Comparison of ENCODE assay signal across 8 cellular contexts in genomic region chr1:198788561-198789064, GRCh38.
DNase-seq lines count a peak whose midpoint lies in the region; ATAC-seq and TF ChIP-seq lines count a peak whose summit lies in the region.

No MANE protein-coding gene starts in this region.

- TF ChIP-seq POLR2A in Peyer's patch (IDR thresholded peaks at IDR 0.05): no peak

- H3K9me3 ChIP-seq in NT2/D1 (ENCODE audit: insufficient read depth, low read length) (no peaks in the 10 kb centered on the region), Peyer's patch (no peaks in the 10 kb centered on the region)

- no peak overlapping the region for H3K27ac Mint-ChIP-seq in activated naive CD4-positive, alpha-beta T cell treated with anti-CD3 and anti-CD28 coated beads for 36 hours
- no peak overlapping the region for H3K27ac Mint-ChIP-seq in activated naive CD4-positive, alpha-beta T cell treated with anti-CD3 and anti-CD28 coated beads, Interleukin-2, amount 10 ng/mL, durations not matched to agents 7 days and 5 days

- peak; percentile 51 for DNase-seq in activated naive CD4-positive, alpha-beta T cell treated with anti-CD3 and anti-CD28 coated beads for 36 hours
- DNase-seq in activated naive CD4-positive, alpha-beta T cell treated with anti-CD3 and anti-CD28 coated beads, Interleukin-2, amount 10 ng/mL, durations not matched to agents 7 days and 5 days: no peak
- DNase-seq in NT2/D1 (ENCODE audit: low read depth, low spot score) (peak; percentile 33), glomerular endothelial cell (ENCODE audit: extremely low read depth, low read depth, low spot score) (peak; percentile 33), amniotic stem cell (lab: John Stamatoyannopoulos, UW) (no peak), Peyer's patch (no peak)
- DNase-seq in stimulated activated naive CD8-positive, alpha-beta T cell treated with anti-CD3 and anti-CD28 coated beads, Interleukin-15, Interleukin-2, amounts not matched to agents 100 U/mL and 50 U/mL, for 24 hours: peak; percentile 36

- H3K4me3 ChIP-seq in NT2/D1 (ENCODE audit: insufficient read length, low read depth): no peak overlapping the region
- H3K4me3 ChIP-seq in Peyer's patch: no peak overlapping the region

- H3K27me3 Mint-ChIP-seq in activated naive CD4-positive, alpha-beta T cell treated with anti-CD3 and anti-CD28 coated beads for 36 hours (ENCODE audit: low read depth): no peaks in the 10 kb centered on the region
- H3K27me3 Mint-ChIP-seq in activated naive CD4-positive, alpha-beta T cell treated with anti-CD3 and anti-CD28 coated beads, Interleukin-2, amount 10 ng/mL, durations not matched to agents 7 days and 5 days: no peaks in the 10 kb centered on the region

- no peak overlapping the region for H3K9ac ChIP-seq in NT2/D1 (ENCODE audit: insufficient read length, low read depth)

- no peak for TF ChIP-seq CTCF in Peyer's patch (IDR thresholded peaks at IDR 0.05)

- H3K9me3 Mint-ChIP-seq in activated naive CD4-positive, alpha-beta T cell treated with anti-CD3 and anti-CD28 coated beads for 36 hours: no peaks in the 10 kb centered on the region
- H3K9me3 Mint-ChIP-seq in activated naive CD4-positive, alpha-beta T cell treated with anti-CD3 and anti-CD28 coated beads, Interleukin-2, amount 10 ng/mL, durations not matched to agents 7 days and 5 days: no peaks in the 10 kb centered on the region

- H3K4me1 Mint-ChIP-seq in activated naive CD4-positive, alpha-beta T cell treated with anti-CD3 and anti-CD28 coated beads for 36 hours (ENCODE audit: low read depth): peaks cover 9% of the 10 kb centered on the region
- peaks cover 3% of the 10 kb centered on the region for H3K4me1 Mint-ChIP-seq in activated naive CD4-positive, alpha-beta T cell treated with anti-CD3 and anti-CD28 coated beads, Interleukin-2, amount 10 ng/mL, durations not matched to agents 7 days and 5 days

- peak; percentile 61 for ATAC-seq in HG02763 (IDR thresholded peaks at IDR 0.05; ENCODE audit: unreplicated experiment)
- peak; percentile 94 for ATAC-seq in stimulated activated naive CD8-positive, alpha-beta T cell treated with anti-CD3 and anti-CD28 coated beads, Interleukin-15, Interleukin-2, amounts not matched to agents 100 U/mL and 50 U/mL, for 24 hours

- CTCF ChIA-PET in activated naive CD4-positive, alpha-beta T cell treated with anti-CD3 and anti-CD28 coated beads for 36 hours (lab: Charles Lee): interaction anchor here (0.9 to 1.6 kb wide), 5 partner anchors 11 to 28 kb away, joined by 3 to 8 read pairs (median 4); no protein-coding TSS in a partner anchor
- CTCF ChIA-PET in activated naive CD4-positive, alpha-beta T cell treated with anti-CD3 and anti-CD28 coated beads, Interleukin-2, amount 10 ng/mL, durations not matched to agents 7 days and 5 days (lab: Charles Lee): interaction anchor here (0.7 to 1.3 kb wide), 5 partner anchors 21 to 444 kb away, joined by 3 read pairs; no protein-coding TSS in a partner anchor

- no peaks in the 10 kb centered on the region for H3K36me3 Mint-ChIP-seq in activated naive CD4-positive, alpha-beta T cell treated with anti-CD3 and anti-CD28 coated beads for 36 hours (ENCODE audit: low read depth)
- H3K36me3 Mint-ChIP-seq in activated naive CD4-positive, alpha-beta T cell treated with anti-CD3 and anti-CD28 coated beads, Interleukin-2, amount 10 ng/mL, durations not matched to agents 7 days and 5 days: no peaks in the 10 kb centered on the region

- H3K27ac ChIP-seq in Peyer's patch: no peak overlapping the region

- H3K4me3 Mint-ChIP-seq in activated naive CD4-positive, alpha-beta T cell treated with anti-CD3 and anti-CD28 coated beads for 36 hours: no peak overlapping the region
- H3K4me3 Mint-ChIP-seq in activated naive CD4-positive, alpha-beta T cell treated with anti-CD3 and anti-CD28 coated beads, Interleukin-2, amount 10 ng/mL, durations not matched to agents 7 days and 5 days: no peak overlapping the region

- H3K4me1 ChIP-seq in NT2/D1 (ENCODE audit: insufficient read depth, insufficient read length) (no peaks in the 10 kb centered on the region), Peyer's patch (no peaks in the 10 kb centered on the region)

- no peaks in the 10 kb centered on the region for H3K36me3 ChIP-seq in NT2/D1 (ENCODE audit: insufficient read depth, insufficient read length, low read length)
- H3K36me3 ChIP-seq in Peyer's patch: no peaks in the 10 kb centered on the region

- H3K27me3 ChIP-seq in NT2/D1 (ENCODE audit: insufficient read depth, insufficient read length): no peaks in the 10 kb centered on the region
- H3K27me3 ChIP-seq in Peyer's patch: no peaks in the 10 kb centered on the region

- intact Hi-C loops in activated naive CD4-positive, alpha-beta T cell treated with anti-CD3 and anti-CD28 coated beads for 36 hours (cut with micrococcal nuclease): loop anchor here (1.0 to 10.0 kb wide), 2 partner anchors 265 to 404 kb away; no protein-coding TSS in a partner anchor

Comparison
In these comparisons a context has a peak if more than half of its experiments do, and no peak if none do; other contexts are left out.
1. DNase-seq: peak in activated naive CD4-positive, alpha-beta T cell treated with anti-CD3 and anti-CD28 coated beads for 36 hours (single experiment), NT2/D1 (single experiment), glomerular endothelial cell (single experiment) and stimulated activated naive CD8-positive, alpha-beta T cell treated with anti-CD3 and anti-CD28 coated beads, Interleukin-15, Interleukin-2, amounts not matched to agents 100 U/mL and 50 U/mL, for 24 hours (single experiment); none in activated naive CD4-positive, alpha-beta T cell treated with anti-CD3 and anti-CD28 coated beads, Interleukin-2, amount 10 ng/mL, durations not matched to agents 7 days and 5 days (single experiment), amniotic stem cell (single experiment) and Peyer's patch (0 of 3).